ENCODE assay signal across 10 cellular contexts in genomic region chr3:4494807-4495200, GRCh38. TPM values are rescaled to one million over a fixed set of nuclear protein-coding genes. Genes with fewer than 3 reads are reported as not detected.
DNase-seq lines count a peak whose midpoint lies in the region; ATAC-seq, FAIRE-seq and TF ChIP-seq lines count a peak whose summit lies in the region.
"Had no signal": no experiment of that assay in that cellular context is flagged by ENCODE, and none has a peak within 500 bp of the region (broad histone marks: within the 10 kb centered on the region; RNA-seq: fewer than 3 reads in every experiment).

No MANE protein-coding gene starts in this region.

- no peak overlapping the region for H3K4me3 Mint-ChIP-seq in endodermal cell

- no peaks in the 10 kb centered on the region for H3K36me3 Mint-ChIP-seq in endodermal cell (ENCODE audit: low read depth)

- no peak for TF ChIP-seq POLR2A in stomach (IDR thresholded peaks at IDR 0.05)

- POLR2A ChIA-PET in SK-N-SH (lab: Yijun Ruan, JAX) = interaction anchor here (1.2 to 3.2 kb wide), 6 partner anchors 10 to 144 kb away, joined by 3 to 49 read pairs (median 12); no protein-coding TSS in a partner anchor

- H3K27me3 ChIP-seq in SK-N-SH (ENCODE audit: insufficient read depth) (no peaks in the 10 kb centered on the region), KMS-11 (ENCODE audit: insufficient read depth, low read depth) (no peaks in the 10 kb centered on the region; the same call in 1 of the 2 replicates), endodermal cell (ENCODE audit: control insufficient read depth, insufficient read depth, low read length, poor library complexity, severe bottlenecking) (peaks cover 44% of the 10 kb centered on the region), stomach (no peaks in the 10 kb centered on the region)

- H3K27ac Mint-ChIP-seq in endodermal cell = no peak overlapping the region

- H3K4me1 ChIP-seq in SK-N-SH (ENCODE audit: control insufficient read depth in 1 of 2, insufficient read depth in 2 of 2, low read depth in 1 of 2, low read length in 1 of 2) (peaks cover 0 to 21% of the 10 kb centered on the region in 2 experiments; a peak in 2 of 4 replicates), KMS-11 (ENCODE audit: low read depth, poor library complexity, severe bottlenecking) (peaks cover 50% of the 10 kb centered on the region), endodermal cell (ENCODE audit: control insufficient read depth, insufficient read depth, low read length) (no peaks in the 10 kb centered on the region), stomach (peaks cover 6 to 55% (median 48%) of the 10 kb centered on the region in 4 donors)

- H2AFZ ChIP-seq in SK-N-SH (ENCODE audit: low read depth) = peak overlapping the region; percentile 95; the same call in 1 of the 2 replicates
- no peak overlapping the region for H2AFZ ChIP-seq in KMS-11 (ENCODE audit: low read depth)

- TF ChIP-seq RAD21 in SK-N-SH (IDR thresholded peaks at IDR 0.05; ENCODE audit: low read length) = no peak

- H3K36me3 ChIP-seq in SK-N-SH (replicated peaks in 1 of 2; ENCODE audit: control insufficient read depth in 1 of 2, insufficient read depth in 2 of 2, low read length in 1 of 2) (no peaks in the 10 kb centered on the region), KMS-11 (ENCODE audit: insufficient read depth) (no peaks in the 10 kb centered on the region), endodermal cell (ENCODE audit: control insufficient read depth, insufficient read depth, low read length) (no peaks in the 10 kb centered on the region), stomach (peaks cover 0 to 4% (median 2%) of the 10 kb centered on the region in 4 donors)

- TF ChIP-seq EP300 in SK-N-SH (IDR thresholded peaks at IDR 0.05; ENCODE audit: borderline replicate concordance in 1 of 2, low read depth in 1 of 2, low read length in 1 of 2) = no peak
- no peak for TF ChIP-seq EP300 in stomach (IDR thresholded peaks at IDR 0.05)

- H3K27ac ChIP-seq in SK-N-SH (ENCODE audit: low read depth in 2 of 2, low read length in 1 of 2) = no peak overlapping the region
- no peak overlapping the region for H3K27ac ChIP-seq in KMS-11
- no peak overlapping the region for H3K27ac ChIP-seq in endodermal cell (ENCODE audit: low read depth, low read length)
- H3K27ac ChIP-seq in stomach = peak overlapping the region in 4 of 5 donors; percentile 46 to 94 (median 92)

- H3K79me2 ChIP-seq in SK-N-SH (ENCODE audit: insufficient read depth) (no peaks in the 10 kb centered on the region), KMS-11 (ENCODE audit: insufficient read depth, low read depth) (no peaks in the 10 kb centered on the region)

- no peaks in the 10 kb centered on the region for H3K9me3 ChIP-seq in SK-N-SH
- no peaks in the 10 kb centered on the region for H3K9me3 ChIP-seq in endodermal cell (ENCODE audit: control insufficient read depth, low read length)
- H3K9me3 ChIP-seq in stomach = no peaks in the 10 kb centered on the region
- H3K9me3 ChIP-seq: A549 had no signal

- H3K4me2 ChIP-seq in SK-N-SH = peak overlapping the region; percentile 99
- H3K4me2 ChIP-seq in KMS-11 = peak overlapping the region; percentile 82

- FAIRE-seq in D721Med (lab: Jason Lieb, UNC) = no peak
- FAIRE-seq: A549, islet of Langerhans had no signal

- H3K4me1 Mint-ChIP-seq in endodermal cell = peaks cover 11% of the 10 kb centered on the region

- H3K9me2 ChIP-seq in SK-N-SH = no peaks in the 10 kb centered on the region

- H3K9ac ChIP-seq in SK-N-SH (0 out of 2 replicates have a peak overlapping the region, but pooled peaks have one; percentile 64), KMS-11 (no peak overlapping the region), endodermal cell (ENCODE audit: extremely low read depth, low read length, poor library complexity, severe bottlenecking) (no peak overlapping the region)

- CTCF ChIA-PET in SK-N-SH (lab: Yijun Ruan, JAX) = interaction anchor here (0.9 to 7.8 kb wide), 7 partner anchors 8 to 144 kb away, joined by 3 to 44 read pairs (median 7); no protein-coding TSS in a partner anchor

- peaks cover 3% of the 10 kb centered on the region for H3F3A ChIP-seq in SK-N-SH (replicated peaks; ENCODE audit: insufficient read depth)

- no peaks in the 10 kb centered on the region for H3K9me3 Mint-ChIP-seq in endodermal cell

- intact Hi-C loops in stomach (cut with DNase I; ENCODE audit: low total_unique reads) = loop anchor here (5.0 kb wide), 1 partner anchor 137 kb away; no protein-coding TSS in a partner anchor

- peaks cover 52% of the 10 kb centered on the region for H3K27me3 Mint-ChIP-seq in endodermal cell (ENCODE audit: insufficient read depth)

- H3K4me3 ChIP-seq in SK-N-SH (ENCODE audit: low read depth in 2 of 2, low read length in 1 of 2) (peak overlapping the region; percentile 92 to 96), KMS-11 (IDR thresholded peaks at IDR 0.05; ENCODE audit: insufficient read depth, low read depth, low read length) (no peak overlapping the region), endodermal cell (ENCODE audit: low read length) (peak overlapping the region; percentile 93), stomach (peak overlapping the region; percentile 76 to 96 (median 90))

- ATAC-seq in SK-N-SH treated with all-trans-retinoic acid at 6 μM for 48 hours (no peak), HG02970 (IDR thresholded peaks at IDR 0.05; ENCODE audit: low FRiP score, unreplicated experiment) (no peak)
- ATAC-seq: A549 had no signal

- WGBS in SK-N-SH (ENCODE audit: low lambda C conversion rate) = 43% methylated on average over 3 of the region's 3 CpGs
- 92 to 100% methylated on average over 1 to 3 of the region's 3 CpGs for WGBS in endodermal cell (ENCODE audit: insufficient coverage in 1 of 2, insufficient read length in 1 of 2), 2 experiments
- WGBS in stomach, 5 donors = 15 to 23% (median 22%) methylated on average over 3 of the region's 3 CpGs

- no peak for DNase-seq in SK-N-SH
- DNase-seq in endodermal cell = no peak
- no peak for DNase-seq in stomach
- DNase-seq in NCI-H128 (lab: John Stamatoyannopoulos, UW; ENCODE audit: unreplicated experiment) = no peak
- no peak for DNase-seq in D721Med (ENCODE audit: insufficient read length, low spot score)

- H4K20me1 ChIP-seq in SK-N-SH (ENCODE audit: insufficient read depth) = no peaks in the 10 kb centered on the region
- no peaks in the 10 kb centered on the region for H4K20me1 ChIP-seq in KMS-11 (ENCODE audit: insufficient read depth)

- TF ChIP-seq CTCF in SK-N-SH (IDR thresholded peaks at IDR 0.05) = no peak
- no peak for TF ChIP-seq CTCF in KMS-11 (conservative IDR thresholded peaks at IDR 0.05; ENCODE audit: low read depth, low read length)
- no peak for TF ChIP-seq CTCF in endodermal cell (conservative IDR thresholded peaks at IDR 0.05)
- TF ChIP-seq CTCF in stomach (IDR thresholded peaks at IDR 0.05) = no peak
- no peak for TF ChIP-seq CTCF in D721Med (IDR thresholded peaks at IDR 0.05; ENCODE audit: insufficient read depth, missing control alignments)

TF ChIP-seq in SK-N-SH, 30 proteins besides CTCF, POLR2A, EP300 and RAD21 (continues in another document):
- TF ChIP-seq RXRA (IDR thresholded peaks at IDR 0.05; ENCODE audit: borderline replicate concordance, low read depth) (no peak), FOXJ3 (CRISPR knock-in tag; IDR thresholded peaks at IDR 0.05) (no peak), YY1 (IDR thresholded peaks at IDR 0.05; ENCODE audit: low read depth) (no peak), ELF1 (IDR thresholded peaks at IDR 0.05) (no peak), FOXM1 (IDR thresholded peaks at IDR 0.05; ENCODE audit: low read depth) (no peak), NRF1 (IDR thresholded peaks at IDR 0.05; ENCODE audit: low read depth, low read length) (no peak), TAF1 (IDR thresholded peaks at IDR 0.05; ENCODE audit: borderline replicate concordance, low read depth, low read length) (no peak), EZH2phosphoT487 (IDR thresholded peaks at IDR 0.05; ENCODE audit: borderline replicate concordance, low read depth) (no peak)

TF ChIP-seq in SK-N-SH treated with all-trans-retinoic acid at 6 μM for 48 hours, 23 proteins besides CTCF, POLR2A, EP300 and RAD21:
- TF ChIP-seq PPARA (CRISPR knock-in tag; IDR thresholded peaks at IDR 0.05; ENCODE audit: borderline replicate concordance) (no peak), ZNF8 (CRISPR knock-in tag; IDR thresholded peaks at IDR 0.05) (no peak), ZC3H10 (CRISPR knock-in tag; IDR thresholded peaks at IDR 0.05) (no peak), SNAI2 (CRISPR knock-in tag; IDR thresholded peaks at IDR 0.05) (no peak), ZFP3 (CRISPR knock-in tag; IDR thresholded peaks at IDR 0.05) (no peak), TOX (CRISPR knock-in tag; IDR thresholded peaks at IDR 0.05; ENCODE audit: borderline replicate concordance) (no peak), CSDC2 (CRISPR knock-in tag; IDR thresholded peaks at IDR 0.05) (no peak)
- TF ChIP-seq, protein P1, sequence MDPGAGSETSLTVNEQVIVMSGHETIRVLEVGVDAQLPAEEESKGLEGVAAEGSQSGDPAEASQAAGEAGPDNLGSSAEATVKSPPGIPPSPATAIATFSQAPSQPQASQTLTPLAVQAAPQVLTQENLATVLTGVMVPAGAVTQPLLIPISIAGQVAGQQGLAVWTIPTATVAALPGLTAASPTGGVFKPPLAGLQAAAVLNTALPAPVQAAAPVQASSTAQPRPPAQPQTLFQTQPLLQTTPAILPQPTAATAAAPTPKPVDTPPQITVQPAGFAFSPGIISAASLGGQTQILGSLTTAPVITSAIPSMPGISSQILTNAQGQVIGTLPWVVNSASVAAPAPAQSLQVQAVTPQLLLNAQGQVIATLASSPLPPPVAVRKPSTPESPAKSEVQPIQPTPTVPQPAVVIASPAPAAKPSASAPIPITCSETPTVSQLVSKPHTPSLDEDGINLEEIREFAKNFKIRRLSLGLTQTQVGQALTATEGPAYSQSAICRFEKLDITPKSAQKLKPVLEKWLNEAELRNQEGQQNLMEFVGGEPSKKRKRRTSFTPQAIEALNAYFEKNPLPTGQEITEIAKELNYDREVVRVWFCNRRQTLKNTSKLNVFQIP (CRISPR knock-in tag; IDR thresholded peaks at IDR 0.05; ENCODE audit: borderline replicate concordance, low read depth) = no peak
TF ChIP-seq in SK-N-SH treated with all-trans-retinoic acid at 6 μM for 48 hours: peak in this region for 0.

RNA-seq across cellular contexts. Expression of gene ITPR1, which starts 1.7 kb away (rescaled TPM):
- polyA plus RNA-seq in SK-N-SH (2012; rRNA removed) (5.9 and 8.0 TPM in 2 replicates), stomach (10 to 100 TPM in 2 of 3 donors, 1 to 10 TPM in 1; 6.6 to 13.2 (median 11.8) TPM)
- polyA plus RNA-seq in SK-N-SH (2012; cell fraction: cytosol; rRNA removed) = 7.1 and 7.3 TPM in 2 replicates
- 6.9 and 14.0 TPM in 2 replicates for polyA plus RNA-seq in SK-N-SH (2012; cell fraction: nucleus; rRNA removed)
- total RNA-seq in endodermal cell (1 to 10 TPM; 5.9 TPM), stomach (100 to 1,000 TPM in 2 of 5 donors, 10 to 100 TPM in 3; 23.2 to 192 (median 50.3) TPM)
- 4.1 TPM for polyA plus RNA-seq in endodermal cell (2013, experiment 1 of 2)
- polyA plus RNA-seq in endodermal cell (2013, experiment 2 of 2) = 5.7 TPM

RNA-seq across cellular contexts. Expression of gene SUMF1, which starts 27.7 kb away (rescaled TPM):
- polyA plus RNA-seq in SK-N-SH (2012; rRNA removed) (56.9 and 74.9 TPM in 2 replicates), stomach (10 to 100 TPM in 2 of 3 donors, 1 to 10 TPM in 1; 5.3 to 14.4 (median 12.2) TPM)
- 64.7 and 74.9 TPM in 2 replicates for polyA plus RNA-seq in SK-N-SH (2012; cell fraction: cytosol; rRNA removed)
- polyA plus RNA-seq in SK-N-SH (2012; cell fraction: nucleus; rRNA removed) = 37.0 and 45.0 TPM in 2 replicates
- total RNA-seq in endodermal cell (10 to 100 TPM; 18.4 to 18.6 TPM), stomach (100 to 1,000 TPM in 3 of 5 donors, 10 to 100 TPM in 1, 1 to 10 TPM in 1; 9.8 to 170 (median 106) TPM)
- 9.8 TPM for polyA plus RNA-seq in endodermal cell (2013, experiment 1 of 2)
- polyA plus RNA-seq in endodermal cell (2013, experiment 2 of 2) = 10.0 TPM

Comparison
In these comparisons a context has a peak if more than half of its experiments do, and no peak if none do; other contexts are left out.
1. H3K27ac ChIP-seq: peak in stomach (4 of 5); none in SK-N-SH (0 of 2), KMS-11 (single experiment) and endodermal cell (single experiment).